Comparison of ENCODE assay signal across 10 cellular contexts in genomic region chrX:48397825-48398224, GRCh38. TPM values are rescaled to one million over a fixed set of nuclear protein-coding genes. Genes with fewer than 3 reads are reported as not detected.
"Had no signal": no experiment of that assay in that cellular context is flagged by ENCODE, and none has a peak within 500 bp of the region (broad histone marks: within the 10 kb centered on the region; RNA-seq: fewer than 3 reads in every experiment).

No MANE protein-coding gene starts in this region.

RNA-seq across cellular contexts. Expression of gene SSX4B, which starts 13.9 kb away (rescaled TPM):
- total RNA-seq: activated B cell treated with CpG ODN at 0.5 μM for 24 hours; activated CD4-positive, alpha-beta memory T cell treated with anti-CD3 and anti-CD28 coated beads, Interleukin-2, amount 10 ng/mL, durations not matched to agents 7 days and 5 days; activated CD8-positive, alpha-beta memory T cell treated with anti-CD3 and anti-CD28 coated beads, Interleukin-2, amount 10 ng/mL, durations not matched to agents 7 days and 5 days; activated naive CD8-positive, alpha-beta T cell treated with anti-CD3 and anti-CD28 coated beads for 36 hours; aorta; cardiac muscle cell; IMR-90; PC-3; Peyer's patch; Right ventricle myocardium inferior had no signal
- polyA plus RNA-seq: aorta, cardiac muscle cell, IMR-90 had no signal

RNA-seq across cellular contexts. Expression of gene SSX4, which starts 14.5 kb away (rescaled TPM):
- total RNA-seq: activated B cell treated with CpG ODN at 0.5 μM for 24 hours; activated CD4-positive, alpha-beta memory T cell treated with anti-CD3 and anti-CD28 coated beads, Interleukin-2, amount 10 ng/mL, durations not matched to agents 7 days and 5 days; activated CD8-positive, alpha-beta memory T cell treated with anti-CD3 and anti-CD28 coated beads, Interleukin-2, amount 10 ng/mL, durations not matched to agents 7 days and 5 days; activated naive CD8-positive, alpha-beta T cell treated with anti-CD3 and anti-CD28 coated beads for 36 hours; aorta; cardiac muscle cell; IMR-90; PC-3; Peyer's patch; Right ventricle myocardium inferior had no signal
- polyA plus RNA-seq: aorta, cardiac muscle cell, IMR-90 had no signal

RNA-seq across cellular contexts. Expression of gene SSX3, which starts 41.3 kb away (rescaled TPM):
- total RNA-seq: activated B cell treated with CpG ODN at 0.5 μM for 24 hours; activated CD4-positive, alpha-beta memory T cell treated with anti-CD3 and anti-CD28 coated beads, Interleukin-2, amount 10 ng/mL, durations not matched to agents 7 days and 5 days; activated CD8-positive, alpha-beta memory T cell treated with anti-CD3 and anti-CD28 coated beads, Interleukin-2, amount 10 ng/mL, durations not matched to agents 7 days and 5 days; activated naive CD8-positive, alpha-beta T cell treated with anti-CD3 and anti-CD28 coated beads for 36 hours; aorta; cardiac muscle cell; IMR-90; PC-3; Peyer's patch; Right ventricle myocardium inferior had no signal
- polyA plus RNA-seq: aorta, cardiac muscle cell, IMR-90 had no signal
